ENCODE assay signal across 22 cellular contexts in genomic region chr6:24191346-24191745, GRCh38.
"Had no signal": no experiment of that assay in that cellular context is flagged by ENCODE, and none has a peak within 500 bp of the region (broad histone marks: within the 10 kb centered on the region; RNA-seq: fewer than 3 reads in every experiment).

No MANE protein-coding gene starts in this region.

- H3K4me1 ChIP-seq: heart right ventricle, left lung, pancreas, right lobe of liver, suprapubic skin had no signal

- H3K27ac ChIP-seq: dorsolateral prefrontal cortex, heart right ventricle, left lung, neutrophil, pancreas, right lobe of liver, suprapubic skin had no signal

- H3K4me3 ChIP-seq: dorsolateral prefrontal cortex, heart right ventricle, left lung, mucosa of descending colon, pancreas, right lobe of liver, suprapubic skin had no signal

- H3K9me3 ChIP-seq: left lung, mucosa of descending colon, neutrophil, pancreas, right lobe of liver, suprapubic skin had no signal

- H3K36me3 ChIP-seq: heart right ventricle, left lung, neutrophil, pancreas, right lobe of liver, suprapubic skin had no signal

- DNase-seq: dorsolateral prefrontal cortex; effector CD4-positive, alpha-beta T cell; foreskin melanocyte; glutamatergic neuron; heart right ventricle; hippocampal formation; left cardiac atrium; left lung; mesenchymal stem cell; mucosa of descending colon; naive B cell; pancreas; right lobe of liver; small intestine; stimulated activated CD4-positive, alpha-beta T cell treated with anti-CD3 and anti-CD28 coated beads, Interleukin-1b, Interleukin-23, amount 100 ng/mL, for 48 hours; stimulated activated CD4-positive, alpha-beta T cell treated with anti-CD3 and anti-CD28 coated beads, Interleukin-4, amount 100 ng/mL, for 1 hour; stimulated activated CD8-positive, alpha-beta memory T cell treated with anti-CD3 and anti-CD28 coated beads, Interleukin-4, amount 100 ng/mL, for 48 hours; stimulated activated naive CD4-positive, alpha-beta T cell; stimulated activated naive CD8-positive, alpha-beta T cell treated with anti-CD3 and anti-CD28 coated beads, Interleukin-15, amount 100 ng/mL, for 72 hours; trophoblast cell had no signal

- H3K27me3 ChIP-seq: neutrophil, pancreas, right lobe of liver, suprapubic skin had no signal
